19 cellular contexts compared by ENCODE assay signal in the genomic region with DNA sequence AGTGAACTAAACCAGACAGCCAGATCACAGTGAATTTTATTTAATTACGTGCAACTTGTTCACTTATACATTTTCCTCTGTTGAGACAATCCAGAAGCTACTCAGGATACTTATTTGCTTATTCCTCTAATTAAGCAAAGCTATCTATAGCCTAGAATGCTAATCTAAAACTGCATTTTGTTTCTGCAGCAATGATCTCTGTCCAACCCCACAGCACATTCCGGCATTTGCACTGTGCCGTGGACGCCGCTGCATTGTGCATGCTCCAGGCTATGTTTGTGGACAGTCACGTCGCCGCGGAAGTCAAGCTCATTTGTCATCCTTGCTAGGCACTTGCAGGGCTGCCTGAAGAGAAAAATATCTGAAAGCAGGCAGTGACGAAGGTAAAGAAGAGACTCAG.
"Had no signal": no experiment of that assay in that cellular context is flagged by ENCODE, and none has a peak within 500 bp of the region (broad histone marks: within the 10 kb centered on the region; RNA-seq: fewer than 3 reads in every experiment).

No MANE protein-coding gene starts in this region.

- H3K4me3 ChIP-seq: body of pancreas, ovary, suprapubic skin, upper lobe of right lung had no signal

- DNase-seq: activated B cell treated with CpG ODN at 0.5 μM for 24 hours; activated CD4-positive, alpha-beta memory T cell treated with anti-CD3 and anti-CD28 coated beads for 36 hours; activated CD4-positive, alpha-beta T cell treated with anti-CD3 and anti-CD28 coated beads for 4 hours; activated gamma-delta T cell treated with Interleukin-2 at 50 U/mL for 16 hours; activated T-cell treated with anti-CD3 and anti-CD28 coated beads for 4 hours; amniotic stem cell; dermis blood vessel endothelial cell; effector memory CD8-positive, alpha-beta T cell; foreskin fibroblast; hypothalamus; left ventricle myocardium superior; mesendoderm; naive thymus-derived CD8-positive, alpha-beta T cell; ovary; stimulated activated CD4-positive, alpha-beta T cell treated with anti-CD3 and anti-CD28 coated beads, Interleukin-2, amount 100 ng/mL, for 24 hours; stimulated activated naive CD8-positive, alpha-beta T cell treated with anti-CD3 and anti-CD28 coated beads, Interleukin-15, Interleukin-2, amounts not matched to agents 100 U/mL and 50 U/mL, for 24 hours; upper lobe of right lung had no signal

- H3K4me1 ChIP-seq: body of pancreas, suprapubic skin, upper lobe of right lung had no signal

- H3K9me3 ChIP-seq: body of pancreas, ovary, suprapubic skin, upper lobe of right lung had no signal

- H3K27me3 ChIP-seq: body of pancreas, ovary, suprapubic skin, upper lobe of right lung had no signal

- H3K36me3 ChIP-seq: ovary, suprapubic skin, upper lobe of right lung had no signal
